Comparison of ENCODE assay signal across 6 cellular contexts in genomic region chr20:62367483-62368302, GRCh38. TPM values are rescaled to one million over a fixed set of nuclear protein-coding genes. Genes with fewer than 3 reads are reported as not detected.
A peak's percentile ranks its signal among the peaks of the same experiment; 100 is the strongest.
DNase-seq lines count a peak whose midpoint lies in the region; ATAC-seq, FAIRE-seq and TF ChIP-seq lines count a peak whose summit lies in the region.

No MANE protein-coding gene starts in this region.

- H2AFZ ChIP-seq in K562 (ENCODE audit: low read depth, low read length), result peak overlapping the region; percentile 79
- H2AFZ ChIP-seq in neural cell (ENCODE audit: low read depth, low read length), result no peak overlapping the region

- POLR2A ChIA-PET in K562 (lab: Yijun Ruan, JAX), result interaction anchor here (0.6 to 1.7 kb wide), 7 partner anchors 8 to 108 kb away, joined by 3 to 11 read pairs (median 4); partner anchors contain the start of gene RPS21

- in situ Hi-C loops in K562 (cut with MboI), result loop anchor here (5.0 to 10.0 kb wide), 2 partner anchors 60 to 373 kb away; no protein-coding TSS in a partner anchor

- no TSS peak for BruUV-seq in K562 (replicated peaks; lab: Mats Ljungman, UMichigan)

- H3K4me2 ChIP-seq in K562 (ENCODE audit: insufficient read depth, low read length) (peak overlapping the region; percentile 39), neural cell (ENCODE audit: low read length) (no peak overlapping the region)

- H3K9me2 ChIP-seq in neural cell (ENCODE audit: insufficient read depth, low read length), result no peaks in the 10 kb centered on the region

- ATAC-seq in K562 (no peak), HG02870 (IDR thresholded peaks at IDR 0.05; ENCODE audit: unreplicated experiment) (no peak)

- TF ChIP-seq POLR2A in K562 (conservative IDR thresholded peaks at IDR 0.05), result no peak

- H3K9me3 ChIP-seq in K562 (replicated peaks; ENCODE audit: control insufficient read depth, insufficient read depth, low read depth, low read length) (no peaks in the 10 kb centered on the region), neural cell (ENCODE audit: low read length) (no peaks in the 10 kb centered on the region)

- H4K20me1 ChIP-seq in K562 (replicated peaks; ENCODE audit: control insufficient read depth, insufficient read depth, low read length), result peaks cover 10% of the 10 kb centered on the region; the same call in 1 of the 2 replicates
- no peaks in the 10 kb centered on the region for H4K20me1 ChIP-seq in neural cell (ENCODE audit: insufficient read depth)

- WGBS in K562 (ENCODE audit: insufficient coverage, low coverage, missing lambda C conversion rate), result 30% methylated on average over 27 of the region's 53 CpGs

- H3K36me3 ChIP-seq in K562 (ENCODE audit: control insufficient read depth, insufficient read depth, low read length) (peaks cover 3% of the 10 kb centered on the region; the same call in 1 of the 3 replicates), neural cell (ENCODE audit: insufficient read depth, low read length) (no peaks in the 10 kb centered on the region)

- intact Hi-C loops in K562 (cut with micrococcal nuclease), result loop anchor here (5.0 kb wide), 1 partner anchor 65 kb away; the partner anchor contains the start of gene ADRM1

- H3K4me3 ChIP-seq in K562 (peak overlapping the region; percentile 78; the same call in 1 of the 2 replicates), neural cell (ENCODE audit: low read length) (peak overlapping the region; percentile 62)

- no peak for TF ChIP-seq EP300 in K562 (IDR thresholded peaks at IDR 0.05; ENCODE audit: low read length)
- no peak for TF ChIP-seq EP300 in neural cell (conservative IDR thresholded peaks at IDR 0.05; ENCODE audit: poor library complexity, severe bottlenecking)

- H3K27me3 ChIP-seq in K562 (ENCODE audit: control insufficient read depth in 2 of 2, insufficient read depth in 2 of 2, low read length in 2 of 2) (no peaks in the 10 kb centered on the region), neural cell (ENCODE audit: insufficient read depth, low read depth, low read length) (no peaks in the 10 kb centered on the region)

- H3K9ac ChIP-seq in K562 (ENCODE audit: insufficient read depth in 1 of 2, low read depth in 2 of 2, low read length in 2 of 2), result peak overlapping the region; percentile 30 to 96; a peak in 3 of 4 replicates
- peak overlapping the region; percentile 67 for H3K9ac ChIP-seq in neural cell (ENCODE audit: low read length)

- TF ChIP-seq RAD21 in K562 (CRISPR knock-in tag; conservative IDR thresholded peaks at IDR 0.05 in 1 of 2, IDR thresholded peaks at IDR 0.05 in 1 of 2), result no peak
- TF ChIP-seq RAD21 in neural cell (conservative IDR thresholded peaks at IDR 0.05), result no peak

- FAIRE-seq in K562 (lab: Jason Lieb, UNC), result no peak

- TF ChIP-seq CTCF in K562 (IDR thresholded peaks at IDR 0.05 in 2 of 3, conservative IDR thresholded peaks at IDR 0.05 in 1 of 3; ENCODE audit: insufficient read depth in 2 of 3, low read depth in 1 of 3, low read length in 3 of 3) (no peak), neural cell (IDR thresholded peaks at IDR 0.05; ENCODE audit: poor library complexity, severe bottlenecking) (no peak)

- peaks cover 4% of the 10 kb centered on the region for H3K9me1 ChIP-seq in K562 (ENCODE audit: control insufficient read depth, insufficient read depth, low read length)

- no peaks in the 10 kb centered on the region for H3F3A ChIP-seq in neural cell (ENCODE audit: insufficient read depth, low read length, poor library complexity, severe bottlenecking)

- H3K4me1 ChIP-seq in K562 (replicated peaks in 1 of 2; ENCODE audit: control insufficient read depth in 2 of 2, insufficient read depth in 2 of 2, low read length in 2 of 2), result peaks cover 57 to 100% of the 10 kb centered on the region in 2 experiments

- CTCF ChIA-PET in K562 (lab: Yijun Ruan, JAX; ENCODE audit: low intra/inter-chr PET ratio), result interaction anchor here (1.1 kb wide), 1 partner anchor 66 kb away, joined by 3 read pairs; no protein-coding TSS in a partner anchor

- DNase-seq in NCI-H1694 treated with DMSO at 0.1 percent for 48 hours (lab: John Stamatoyannopoulos, UW) (peak; percentile 44), NCI-H1694 (lab: John Stamatoyannopoulos, UW) (no peak), K562 (ENCODE audit: extremely low read depth in 1 of 4, low spot score in 3 of 4) (no peak), SIG-M5 treated with dmso at 0.1 percent for 504 hours (lab: John Stamatoyannopoulos, UW; ENCODE audit: unreplicated experiment) (no peak)

- H3K27ac ChIP-seq in K562 (ENCODE audit: extremely low read depth, low read depth, low read length) (peak overlapping the region; percentile 39), neural cell (ENCODE audit: low read length) (no peak overlapping the region)

- H3K79me2 ChIP-seq in K562 (ENCODE audit: control insufficient read depth, insufficient read depth, low read length), result peaks cover 43% of the 10 kb centered on the region
- no peaks in the 10 kb centered on the region for H3K79me2 ChIP-seq in neural cell (replicated peaks; ENCODE audit: insufficient read depth, low read length)

RNA-seq across cellular contexts. Expression of gene LAMA5, which starts 0.6 kb away (rescaled TPM):
- 218 and 612 TPM in 2 replicates for total RNA-seq in K562 (2011; cell fraction: chromatin; rRNA removed; ENCODE audit: low replicate concordance)
- total RNA-seq in K562 (2011; cell fraction: nucleolus; rRNA removed), result 256 and 378 TPM in 2 replicates
- total RNA-seq in K562 (2011; cell fraction: nucleoplasm; rRNA removed), result 206 and 238 TPM in 2 replicates
- 26.4 and 38.3 TPM in 2 replicates for total RNA-seq in K562 (2014; rRNA removed)
- total RNA-seq in K562 (2014; rRNA removed; fragmentation: Illumina TruSeq; extraction: Trizol), result 2.2 and 3.2 TPM in 2 replicates
- 11.3 and 11.7 TPM in 2 replicates for total RNA-seq in K562 (2015; rRNA removed; fragmentation: Illumina TruSeq; extraction: Trizol)
- total RNA-seq in K562 (2021), result 86.4 and 101 TPM in 2 replicates
- polyA plus RNA-seq in K562 (2011; rRNA removed), result 4.4 and 10.0 TPM in 2 replicates
- polyA plus RNA-seq in K562 (2011; cell fraction: cytosol; rRNA removed), result 3.9 and 11.1 TPM in 2 replicates
- 130 and 166 TPM in 2 replicates for polyA plus RNA-seq in K562 (2011; cell fraction: nucleus; rRNA removed)
- polyA plus RNA-seq in K562 (2012), result 49.7 and 63.1 TPM in 2 replicates
- 7.8 and 20.0 TPM in 2 replicates for polyA plus RNA-seq in K562 (2014; fragmentation: Illumina TruSeq; extraction: Trizol)
- polyA plus RNA-seq in K562 (2014; fragmentation: Nextera tagmentation; extraction: Ambion mirVana), result under 1 TPM; 0.31 to 0.48 TPM
- polyA plus RNA-seq in K562 (2014; rRNA removed), result 60.2 and 67.3 TPM in 2 replicates
- 1.5 and 1.9 TPM in 2 replicates for polyA minus RNA-seq in K562 (2011; rRNA and poly(A)+ RNA removed)
- 11.0 and 21.3 TPM in 2 replicates for polyA minus RNA-seq in K562 (2011; cell fraction: cytosol; rRNA and poly(A)+ RNA removed)
- 33.7 and 42.1 TPM in 2 replicates for polyA minus RNA-seq in K562 (2011; cell fraction: nucleus; rRNA and poly(A)+ RNA removed)
- 21.6 and 27.2 TPM in 2 replicates for polyA plus RNA-seq in neural cell
- 11.9 and 12.9 TPM in 2 replicates for polyA minus RNA-seq in neural cell

RNA-seq across cellular contexts. Expression of gene RPS21, which starts 19.2 kb away (rescaled TPM):
- 256 and 439 TPM in 2 replicates for total RNA-seq in K562 (2011; cell fraction: chromatin; rRNA removed; ENCODE audit: low replicate concordance)
- total RNA-seq in K562 (2011; cell fraction: nucleolus; rRNA removed), result 1,390 and 1,394 TPM in 2 replicates
- 1,168 and 2,200 TPM in 2 replicates for total RNA-seq in K562 (2011; cell fraction: nucleoplasm; rRNA removed)
- total RNA-seq in K562 (2014; rRNA removed) (1,801 and 2,504 TPM in 2 replicates), K562 (2014; rRNA removed; fragmentation: Illumina TruSeq; extraction: Trizol) (1,196 and 1,380 TPM in 2 replicates), K562 (2015; rRNA removed; fragmentation: Illumina TruSeq; extraction: Trizol) (1,567 and 1,716 TPM in 2 replicates), K562 (2021) (3,091 and 3,491 TPM in 2 replicates)
- polyA plus RNA-seq in K562 (2011; rRNA removed) (5,647 and 7,256 TPM in 2 replicates), K562 (2014; fragmentation: Illumina TruSeq; extraction: Trizol) (1,908 and 2,386 TPM in 2 replicates), K562 (2014; fragmentation: Nextera tagmentation; extraction: Ambion mirVana) (1,000 to 10,000 TPM; 3,588 to 3,968 TPM), K562 (2014; rRNA removed) (3,958 and 4,439 TPM in 2 replicates), neural cell (1,158 and 1,633 TPM in 2 replicates)
- polyA plus RNA-seq in K562 (2011; cell fraction: cytosol; rRNA removed), result 8,200 and 10,658 TPM in 2 replicates
- 3,206 and 5,803 TPM in 2 replicates for polyA plus RNA-seq in K562 (2011; cell fraction: nucleus; rRNA removed)
- polyA plus RNA-seq in K562 (2012), result 4,519 and 5,994 TPM in 2 replicates
- polyA minus RNA-seq in K562 (2011; rRNA and poly(A)+ RNA removed), result 1,429 and 1,744 TPM in 2 replicates
- 755 and 891 TPM in 2 replicates for polyA minus RNA-seq in K562 (2011; cell fraction: cytosol; rRNA and poly(A)+ RNA removed)
- polyA minus RNA-seq in K562 (2011; cell fraction: nucleus; rRNA and poly(A)+ RNA removed), result 430 and 792 TPM in 2 replicates
- 287 and 358 TPM in 2 replicates for polyA minus RNA-seq in neural cell

RNA-seq across cellular contexts. Expression of gene CABLES2, which starts 39.4 kb away (rescaled TPM):
- 3.6 and 7.1 TPM in 2 replicates for total RNA-seq in K562 (2011; cell fraction: chromatin; rRNA removed; ENCODE audit: low replicate concordance)
- 3.0 and 3.3 TPM in 2 replicates for total RNA-seq in K562 (2011; cell fraction: nucleolus; rRNA removed)
- total RNA-seq in K562 (2011; cell fraction: nucleoplasm; rRNA removed), result 2.5 and 3.0 TPM in 2 replicates
- 1.2 and 2.0 TPM in 2 replicates for total RNA-seq in K562 (2014; rRNA removed)
- total RNA-seq in K562 (2014; rRNA removed; fragmentation: Illumina TruSeq; extraction: Trizol), result 0.93 and 1.3 TPM in 2 replicates
- total RNA-seq in K562 (2015; rRNA removed; fragmentation: Illumina TruSeq; extraction: Trizol), result 1.4 and 1.6 TPM in 2 replicates
- 3.7 and 4.2 TPM in 2 replicates for total RNA-seq in K562 (2021)
- polyA plus RNA-seq in K562 (2011; rRNA removed), result 2.2 and 2.5 TPM in 2 replicates
- polyA plus RNA-seq in K562 (2011; cell fraction: cytosol; rRNA removed), result 2.6 and 3.8 TPM in 2 replicates
- polyA plus RNA-seq in K562 (2011; cell fraction: nucleus; rRNA removed), result 5.3 and 9.0 TPM in 2 replicates
- 3.9 and 7.7 TPM in 2 replicates for polyA plus RNA-seq in K562 (2012)
- 2.7 and 3.2 TPM in 2 replicates for polyA plus RNA-seq in K562 (2014; fragmentation: Illumina TruSeq; extraction: Trizol)
- under 1 TPM; 0.46 to 0.72 TPM for polyA plus RNA-seq in K562 (2014; fragmentation: Nextera tagmentation; extraction: Ambion mirVana)
- polyA plus RNA-seq in K562 (2014; rRNA removed), result 2.1 and 2.2 TPM in 2 replicates
- polyA minus RNA-seq in K562 (2011; rRNA and poly(A)+ RNA removed), result 1.1 and 1.7 TPM in 2 replicates
- polyA minus RNA-seq in K562 (2011; cell fraction: cytosol; rRNA and poly(A)+ RNA removed), result 5.1 and 5.4 TPM in 2 replicates
- 1.6 and 1.7 TPM in 2 replicates for polyA minus RNA-seq in K562 (2011; cell fraction: nucleus; rRNA and poly(A)+ RNA removed)
- 8.3 and 8.6 TPM in 2 replicates for polyA plus RNA-seq in neural cell
- polyA minus RNA-seq in neural cell, result 9.5 and 11.1 TPM in 2 replicates

RNA-seq across cellular contexts. Expression of gene RBBP8NL, which starts 59.6 kb away (rescaled TPM):
- not detected in 2 replicates for total RNA-seq in K562 (2011; cell fraction: chromatin; rRNA removed; ENCODE audit: low replicate concordance)
- total RNA-seq in K562 (2011; cell fraction: nucleolus; rRNA removed), result not detected in 2 replicates
- not detected in 2 replicates for total RNA-seq in K562 (2011; cell fraction: nucleoplasm; rRNA removed)
- not detected in 2 replicates for total RNA-seq in K562 (2014; rRNA removed)
- total RNA-seq in K562 (2014; rRNA removed; fragmentation: Illumina TruSeq; extraction: Trizol), result not detected in 2 replicates
- total RNA-seq in K562 (2015; rRNA removed; fragmentation: Illumina TruSeq; extraction: Trizol), result not detected in 2 replicates
- total RNA-seq in K562 (2021), result not detected in 2 replicates
- not detected in 2 replicates for polyA plus RNA-seq in K562 (2011; rRNA removed)
- polyA plus RNA-seq in K562 (2011; cell fraction: cytosol; rRNA removed), result 0.04 TPM in 1 of 2 replicates, not detected in the other
- polyA plus RNA-seq in K562 (2011; cell fraction: nucleus; rRNA removed), result 0.09 TPM in 1 of 2 replicates, not detected in the other
- not detected in 2 replicates for polyA plus RNA-seq in K562 (2012)
- not detected in 2 replicates for polyA plus RNA-seq in K562 (2014; fragmentation: Illumina TruSeq; extraction: Trizol)
- polyA plus RNA-seq in K562 (2014; fragmentation: Nextera tagmentation; extraction: Ambion mirVana), result not detected
- not detected in 2 replicates for polyA plus RNA-seq in K562 (2014; rRNA removed)
- not detected in 2 replicates for polyA minus RNA-seq in K562 (2011; rRNA and poly(A)+ RNA removed)
- polyA minus RNA-seq in K562 (2011; cell fraction: cytosol; rRNA and poly(A)+ RNA removed), result not detected in 2 replicates
- not detected in 2 replicates for polyA minus RNA-seq in K562 (2011; cell fraction: nucleus; rRNA and poly(A)+ RNA removed)
- not detected in 2 replicates for polyA plus RNA-seq in neural cell
- polyA minus RNA-seq in neural cell, result not detected in 2 replicates
